ENCODE assay signal across 11 cellular contexts in the genomic region with DNA sequence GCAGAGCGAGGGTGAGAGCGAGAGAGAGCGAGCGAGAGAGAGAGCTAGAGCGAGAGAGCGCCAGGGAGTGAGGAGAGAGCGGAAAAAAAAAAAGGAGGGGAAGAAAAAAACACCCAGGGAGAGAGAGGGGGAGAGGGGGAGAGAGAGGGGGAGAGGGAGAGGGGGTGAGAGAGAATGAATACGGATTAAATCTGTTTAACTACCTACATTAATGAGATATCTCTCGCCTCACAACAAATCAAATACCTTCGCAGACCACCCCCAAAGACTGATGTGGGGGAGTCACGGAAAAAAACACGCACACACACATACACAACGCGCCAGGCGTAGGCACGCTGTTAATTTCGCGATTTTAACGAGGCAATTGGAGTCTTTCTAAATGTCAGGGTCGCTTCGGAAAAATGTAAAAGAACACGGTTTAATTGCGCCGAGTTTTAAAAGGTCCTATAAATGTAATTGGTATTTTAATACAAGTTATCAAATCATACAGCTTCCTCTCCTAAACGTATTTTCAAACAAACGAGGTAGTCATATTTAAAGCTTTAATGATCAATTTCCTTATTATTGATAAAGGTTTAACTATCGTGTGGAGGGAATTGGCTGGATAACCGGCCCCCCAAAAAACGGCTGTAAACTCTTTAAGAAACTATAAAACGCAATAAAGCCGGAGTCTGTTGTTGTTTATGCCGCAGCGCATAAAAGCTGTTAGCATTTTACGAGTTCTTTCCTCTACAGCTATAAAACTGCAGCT. TPM values are rescaled to one million over a fixed set of nuclear protein-coding genes. Genes with fewer than 3 reads are reported as not detected.
DNase-seq lines count a peak whose midpoint lies in the region; ATAC-seq, FAIRE-seq and TF ChIP-seq lines count a peak whose summit lies in the region.
"Had no signal": no experiment of that assay in that cellular context is flagged by ENCODE, and none has a peak within 500 bp of the region (broad histone marks: within the 10 kb centered on the region; RNA-seq: fewer than 3 reads in every experiment).

A gene (minus strand): TSS at position 81 of the 751 bp plus-strand sequence. CDS start 588 bp downstream, outside the sequence.

- in situ Hi-C loops in HepG2 (cut with HindIII; ENCODE audit: extremely low pct_ligation_motif_present, low pct_unique_long_range_greater_than_20kb), result no loop called here

- TF ChIP-seq POLR2A in HepG2 (IDR thresholded peaks at IDR 0.05; ENCODE audit: insufficient read depth in 1 of 2, low read depth in 2 of 2, low read length in 2 of 2) (no peak), right lobe of liver (IDR thresholded peaks at IDR 0.05) (no peak)

- H3K4me1 ChIP-seq in HepG2 (ENCODE audit: insufficient read depth, low read length), result peaks cover 17% of the 10 kb centered on the region
- peaks cover 0 to 11% (median 2%) of the 10 kb centered on the region in 4 donors for H3K4me1 ChIP-seq in right lobe of liver
- H3K4me1 ChIP-seq in adipocyte (ENCODE audit: control insufficient read depth, insufficient read depth, low read length), result peaks cover 12% of the 10 kb centered on the region
- no peaks in the 10 kb centered on the region for H3K4me1 ChIP-seq in urinary bladder (ENCODE audit: insufficient read depth)

- H3K9ac ChIP-seq in HepG2 (ENCODE audit: insufficient read depth, low read depth, low read length), result no peak within 1 kb of the TSS
- H3K9ac ChIP-seq in adipocyte (ENCODE audit: low read length), result peak within 1 kb of the TSS; percentile 85

- DNase-seq in HepG2 (ENCODE audit: low spot score), result no peak
- DNase-seq in right lobe of liver, result no peak
- DNase-seq in adipocyte (ENCODE audit: low read depth), result no peak
- no peak for DNase-seq in mesothelial cell of epicardium (ENCODE audit: low spot score in 2 of 2, unreplicated experiment in 2 of 2)
- DNase-seq in dermis blood vessel endothelial cell, result no peak
- no peak for DNase-seq in T-helper 9 cell
- DNase-seq in RCC 7860 (ENCODE audit: low spot score), result no peak
- DNase-seq: activated CD8-positive, alpha-beta memory T cell treated with anti-CD3 and anti-CD28 coated beads, Interleukin-2, amount 50 U/mL, for 48 hours; NCI-H1048 had no signal

- H3K4me3 Mint-ChIP-seq in mesothelial cell of epicardium, result peak within 1 kb of the TSS; percentile 91

- CTCF ChIA-PET in HepG2 (lab: Yijun Ruan, JAX; ENCODE audit: low intra/inter-chr PET ratio, low total read pairs), result no interaction called here

- peaks cover 6% of the 10 kb centered on the region; the same call in 1 of the 2 replicates for H4K20me1 ChIP-seq in HepG2 (ENCODE audit: insufficient read depth, low read length)

- FAIRE-seq in HepG2 (lab: Jason Lieb, UNC) (no peak), RCC 7860 (lab: Jason Lieb, UNC) (no peak)

- TF ChIP-seq EP300 in HepG2 (IDR thresholded peaks at IDR 0.05; ENCODE audit: low read depth in 2 of 2, low read length in 2 of 2), result no peak
- TF ChIP-seq EP300 in HepG2 (CRISPR knock-in tag; IDR thresholded peaks at IDR 0.05; ENCODE audit: borderline replicate concordance), result no peak

- peaks cover 64% of the 10 kb centered on the region for H3K4me1 Mint-ChIP-seq in mesothelial cell of epicardium

- no peaks in the 10 kb centered on the region for H3K79me2 ChIP-seq in HepG2 (ENCODE audit: insufficient read depth, low read length)

- no peaks in the 10 kb centered on the region for H3K9me3 ChIP-seq in HepG2 (ENCODE audit: low read length)
- H3K9me3 ChIP-seq in right lobe of liver, result no peaks in the 10 kb centered on the region
- no peaks in the 10 kb centered on the region for H3K9me3 ChIP-seq in adipocyte (ENCODE audit: control insufficient read depth, low read length)

- H3K27ac ChIP-seq in HepG2 (ENCODE audit: extremely low read length, insufficient read depth, low read length), result no peak within 1 kb of the TSS
- no peak within 1 kb of the TSS for H3K27ac ChIP-seq in right lobe of liver
- H3K27ac ChIP-seq in urinary bladder (ENCODE audit: low read depth), result no peak within 1 kb of the TSS

- H3K4me2 ChIP-seq in HepG2 (ENCODE audit: low read depth, low read length), result no peak within 1 kb of the TSS

- H3K27ac Mint-ChIP-seq in mesothelial cell of epicardium, result peak within 1 kb of the TSS; percentile 99

- H3K36me3 ChIP-seq in HepG2 (replicated peaks in 1 of 2; ENCODE audit: control insufficient read depth in 1 of 2, insufficient read depth in 2 of 2, low read length in 2 of 2) (no peaks in the 10 kb centered on the region), right lobe of liver (no peaks in the 10 kb centered on the region), adipocyte (ENCODE audit: control insufficient read depth, insufficient read depth, low read length, severe bottlenecking) (no peaks in the 10 kb centered on the region), urinary bladder (ENCODE audit: insufficient read depth) (no peaks in the 10 kb centered on the region)

- no peak for TF ChIP-seq RAD21 in HepG2 (CRISPR knock-in tag; IDR thresholded peaks at IDR 0.05)

- BruUV-seq in HepG2 (replicated peaks; lab: Mats Ljungman, UMichigan), result no TSS peak

- no peaks in the 10 kb centered on the region for H3K9me3 Mint-ChIP-seq in mesothelial cell of epicardium

- intact Hi-C loops in HepG2 (cut with micrococcal nuclease; ENCODE audit: unreplicated experiment) (loop anchor here (5.0 kb wide), 2 partner anchors 353 to 588 kb away; no protein-coding TSS in a partner anchor), right lobe of liver (cut with DNase I) (loop anchor here in 1 of 2 donors (10.0 kb wide), 1 partner anchor 271 kb away; no protein-coding TSS in a partner anchor)

- H3K4me3 ChIP-seq in HepG2 (replicated peaks in 1 of 3; ENCODE audit: insufficient read depth in 1 of 3, low read depth in 2 of 3, low read length in 3 of 3) (no peak within 1 kb of the TSS), right lobe of liver (no peak within 1 kb of the TSS), adipocyte (ENCODE audit: low read length) (peak within 1 kb of the TSS; percentile 75), urinary bladder (ENCODE audit: low read depth, low read length) (peak within 1 kb of the TSS; percentile 15)

- ATAC-seq in HepG2 (no peak), right lobe of liver (no peak)

- H3K27me3 Mint-ChIP-seq in mesothelial cell of epicardium (ENCODE audit: low read depth), result peaks cover 30% of the 10 kb centered on the region

- peaks cover 39 to 97% of the 10 kb centered on the region in 2 experiments for H3K27me3 ChIP-seq in HepG2 (ENCODE audit: control insufficient read depth in 1 of 2, insufficient read depth in 2 of 2, low read length in 2 of 2)
- peaks cover 28 to 81% of the 10 kb centered on the region in 2 donors for H3K27me3 ChIP-seq in right lobe of liver
- peaks cover 40% of the 10 kb centered on the region for H3K27me3 ChIP-seq in adipocyte (replicated peaks; ENCODE audit: control insufficient read depth, insufficient read depth, low read length)

- TF ChIP-seq CTCF in HepG2 (CRISPR knock-in tag; IDR thresholded peaks at IDR 0.05), result no peak
- TF ChIP-seq CTCF in right lobe of liver (IDR thresholded peaks at IDR 0.05), result no peak
- no peak for TF ChIP-seq CTCF in mesothelial cell of epicardium (IDR thresholded peaks at IDR 0.05; ENCODE audit: unreplicated experiment)

- H3K36me3 Mint-ChIP-seq in mesothelial cell of epicardium, result peaks cover 4% of the 10 kb centered on the region

- H2AFZ ChIP-seq in HepG2 (ENCODE audit: low read length), result no peak within 1 kb of the TSS

- POLR2A ChIA-PET in HepG2 (lab: Yijun Ruan, JAX), result no interaction called here

- 20% methylated on average over 34 of the region's 34 CpGs for WGBS in HepG2 (ENCODE audit: low lambda C conversion rate)
- WGBS in right lobe of liver (ENCODE audit: insufficient coverage, low coverage, low lambda C conversion rate, missing lambda C conversion rate), result 10% methylated on average over 34 of the region's 34 CpGs
- WGBS in urinary bladder, result 17% methylated on average over 34 of the region's 34 CpGs

TF ChIP-seq in HepG2, 621 proteins besides CTCF, POLR2A, EP300 and RAD21:
- TF ChIP-seq HNRNPK (IDR thresholded peaks at IDR 0.05; ENCODE audit: low read depth, low read length, poor library complexity, severe bottlenecking) (peak; percentile 17), PHF8 (CRISPR knock-in tag; IDR thresholded peaks at IDR 0.05) (no peak), EZH2 (conservative IDR thresholded peaks at IDR 0.05; ENCODE audit: low read depth, low read length) (peak; percentile 55)

RNA-seq across cellular contexts. Expression of the gene that starts here (rescaled TPM):
- total RNA-seq in HepG2 (2016; rRNA removed; fragmentation: Illumina TruSeq; extraction: Trizol) (not detected in 2 replicates), right lobe of liver (not detected), mesothelial cell of epicardium (75.7 to 82.4 TPM (median 78.8 TPM) in 3 replicates), urinary bladder (0.85 TPM), dermis blood vessel endothelial cell (1.2 and 4.1 TPM in 2 replicates)
- total RNA-seq in HepG2 (2016; cell fraction: cytosol; rRNA removed; fragmentation: Illumina TruSeq; extraction: Trizol; ENCODE audit: low read depth), result not detected in 2 replicates
- not detected in 2 replicates for total RNA-seq in HepG2 (2016; cell fraction: insoluble cytoplasmic fraction; rRNA removed; fragmentation: Illumina TruSeq; extraction: Trizol)
- not detected in 2 replicates for total RNA-seq in HepG2 (2016; cell fraction: membrane; rRNA removed; fragmentation: Illumina TruSeq; extraction: Trizol)
- not detected in 2 replicates for total RNA-seq in HepG2 (2016; cell fraction: nucleus; rRNA removed; fragmentation: Illumina TruSeq; extraction: Trizol)
- polyA plus RNA-seq in HepG2 (2011; rRNA removed) (not detected in 2 replicates), urinary bladder (1.2 TPM)
- polyA plus RNA-seq in HepG2 (2011; cell fraction: cytosol; rRNA removed), result not detected in 2 replicates
- polyA plus RNA-seq in HepG2 (2011; cell fraction: nucleus; rRNA removed), result not detected in 2 replicates
- not detected in 2 replicates for polyA plus RNA-seq in HepG2 (2012)
- not detected in 2 replicates for polyA plus RNA-seq in HepG2 (2016; cell fraction: cytosol; fragmentation: Illumina TruSeq; extraction: Trizol; ENCODE audit: low read depth)
- polyA plus RNA-seq in HepG2 (2016; cell fraction: insoluble cytoplasmic fraction; fragmentation: Illumina TruSeq; extraction: Trizol; ENCODE audit: low read depth), result not detected in 2 replicates
- polyA plus RNA-seq in HepG2 (2016; cell fraction: membrane; fragmentation: Illumina TruSeq; extraction: Trizol; ENCODE audit: low read depth), result not detected in 2 replicates
- not detected in 2 replicates for polyA plus RNA-seq in HepG2 (2016; cell fraction: nucleus; fragmentation: Illumina TruSeq; extraction: Trizol; ENCODE audit: insufficient read depth, low read depth)
- polyA minus RNA-seq in HepG2 (2011; rRNA and poly(A)+ RNA removed; ENCODE audit: low replicate concordance), result 0.19 TPM in 1 of 2 replicates, not detected in the other
- polyA minus RNA-seq in HepG2 (2011; cell fraction: cytosol; rRNA and poly(A)+ RNA removed), result not detected in 2 replicates
- polyA minus RNA-seq in HepG2 (2011; cell fraction: nucleus; rRNA and poly(A)+ RNA removed), result not detected in 2 replicates
- total RNA-seq: lung microvascular endothelial cell had no signal

Comparison
In these comparisons a context has a peak if more than half of its experiments do, and no peak if none do; other contexts are left out.
1. RNA of the gene that starts here (total RNA-seq): 75.7 to 82.4 TPM in mesothelial cell of epicardium; 1.2 to 4.1 TPM in dermis blood vessel endothelial cell, 0.85 TPM in urinary bladder (single experiment), not detected in HepG2 and not detected in right lobe of liver; every median in the first group is over 10 times any median in the second.
2. H3K4me3 ChIP-seq: peak in adipocyte (single experiment) and urinary bladder (single experiment); none in HepG2 (0 of 3) and right lobe of liver (0 of 3).